Comparison of ENCODE assay signal across 1 cellular context in genomic region chr10:93095225-93095624, GRCh38.
TF ChIP-seq lines count a peak whose summit lies in the region.

No MANE protein-coding gene starts in this region.

TF ChIP-seq in H1, 55 proteins besides CTCF, POLR2A, EP300 and RAD21:
- TF ChIP-seq CBX5 (IDR thresholded peaks at IDR 0.05; ENCODE audit: low read depth, low read length), result no peak
- no peak for TF ChIP-seq CHD7 (IDR thresholded peaks at IDR 0.05; ENCODE audit: insufficient replicate concordance, low read length)
- TF ChIP-seq TEAD4 (IDR thresholded peaks at IDR 0.05; ENCODE audit: low read depth, low read length), result 0 out of 2 replicates have a peak, but pooled peaks have one; percentile 9
- TF ChIP-seq HDAC6 (IDR thresholded peaks at IDR 0.05; ENCODE audit: low read depth, low read length), result no peak
TF ChIP-seq in H1: peak in this region for 1.
